In the genomic region with DNA sequence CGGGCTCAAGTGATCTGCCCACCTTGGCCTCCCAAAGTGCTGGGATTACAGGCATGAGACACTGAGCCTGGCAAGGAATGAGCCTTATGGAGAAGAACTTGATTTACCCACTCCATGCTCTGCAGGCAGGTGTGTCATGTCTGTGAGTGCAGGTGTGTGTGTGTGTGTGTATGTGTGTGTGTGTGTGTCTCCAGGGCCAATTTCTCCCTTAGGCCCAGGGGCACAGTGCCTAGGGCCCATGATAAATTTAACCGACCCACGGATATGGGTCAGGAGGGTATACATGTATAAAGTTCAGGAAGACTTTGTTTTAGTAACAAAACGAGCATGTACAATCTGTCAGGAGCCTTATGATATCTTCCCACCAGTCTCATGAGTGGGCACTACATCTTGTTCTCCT, we compare ENCODE assay signal across 5 cellular contexts.
"Had no signal": no experiment of that assay in that cellular context is flagged by ENCODE, and none has a peak within 500 bp of the region (broad histone marks: within the 10 kb centered on the region; RNA-seq: fewer than 3 reads in every experiment).

No MANE protein-coding gene starts in this region.

- H3K4me2 ChIP-seq: GM23338 had no signal

- DNase-seq: H9, HCEC 1CT, IMR-90 had no signal

- H2AFZ ChIP-seq: GM23338 had no signal

- ATAC-seq: GM23338, K562 had no signal

- H3K4me3 ChIP-seq: GM23338, K562 had no signal
